ENCODE assay signal across 18 cellular contexts in genomic region chr3:70071138-70071537, GRCh38.
"Had no signal": no experiment of that assay in that cellular context is flagged by ENCODE, and none has a peak within 500 bp of the region (broad histone marks: within the 10 kb centered on the region; RNA-seq: fewer than 3 reads in every experiment).

No MANE protein-coding gene starts in this region.

- H3K27ac Mint-ChIP-seq: activated B cell treated with CpG ODN at 0.5 μM for 24 hours; activated CD8-positive, alpha-beta T cell treated with anti-CD3 and anti-CD28 coated beads, Interleukin-2, amount 10 ng/mL, durations not matched to agents 7 days and 5 days; activated naive CD8-positive, alpha-beta T cell treated with anti-CD3 and anti-CD28 coated beads for 36 hours; activated T-cell treated with anti-CD3 and anti-CD28 coated beads, Interleukin-2, amount 50 U/mL, for 72 hours; naive thymus-derived CD4-positive, alpha-beta T cell; stimulated activated naive CD8-positive, alpha-beta T cell treated with anti-CD3 and anti-CD28 coated beads, Interleukin-15, Interleukin-2, amounts not matched to agents 100 ng/mL and 50 ng/mL, for 24 hours had no signal

- H3K9me3 Mint-ChIP-seq: activated B cell treated with CpG ODN at 0.5 μM for 24 hours; activated naive CD8-positive, alpha-beta T cell treated with anti-CD3 and anti-CD28 coated beads for 36 hours; activated T-cell treated with anti-CD3 and anti-CD28 coated beads, Interleukin-2, amount 50 U/mL, for 72 hours; stimulated activated naive CD8-positive, alpha-beta T cell treated with anti-CD3 and anti-CD28 coated beads, Interleukin-15, Interleukin-2, amounts not matched to agents 100 ng/mL and 50 ng/mL, for 24 hours had no signal

- H3K36me3 Mint-ChIP-seq: activated naive CD8-positive, alpha-beta T cell treated with anti-CD3 and anti-CD28 coated beads for 36 hours; naive thymus-derived CD4-positive, alpha-beta T cell had no signal

- H3K4me1 ChIP-seq: psoas muscle, spleen had no signal

- H3K9me3 ChIP-seq: left ventricle myocardium inferior, mucosa of descending colon, psoas muscle, right lobe of liver, spleen had no signal

- H3K27ac ChIP-seq: left ventricle myocardium inferior, psoas muscle, spleen had no signal

- H3K36me3 ChIP-seq: left ventricle myocardium inferior, right lobe of liver, spleen had no signal

- H3K27me3 ChIP-seq: right lobe of liver had no signal

- DNase-seq: activated B cell treated with CpG ODN at 0.5 μM for 24 hours; activated CD4-positive, alpha-beta T cell treated with anti-CD3 and anti-CD28 coated beads for 48 hours; activated CD8-positive, alpha-beta memory T cell treated with anti-CD3 and anti-CD28 coated beads, Interleukin-2, amount 50 U/mL, for 4 hours; activated CD8-positive, alpha-beta T cell treated with anti-CD3 and anti-CD28 coated beads, Interleukin-2, amount 10 ng/mL, durations not matched to agents 7 days and 5 days; activated gamma-delta T cell treated with Interleukin-2 at 50 U/mL for 16 hours; activated naive CD8-positive, alpha-beta T cell treated with anti-CD3 and anti-CD28 coated beads for 36 hours; activated T-cell treated with anti-CD3 and anti-CD28 coated beads, Interleukin-2, amount 50 U/mL, for 72 hours; amygdala; effector memory CD4-positive, alpha-beta T cell; kidney; left ventricle myocardium inferior; mucosa of descending colon; naive thymus-derived CD4-positive, alpha-beta T cell; psoas muscle; right lobe of liver; spleen; T-helper 2 cell had no signal

- H3K4me3 ChIP-seq: mucosa of descending colon, spleen had no signal

- H3K4me3 Mint-ChIP-seq: activated B cell treated with CpG ODN at 0.5 μM for 24 hours; activated CD8-positive, alpha-beta T cell treated with anti-CD3 and anti-CD28 coated beads, Interleukin-2, amount 10 ng/mL, durations not matched to agents 7 days and 5 days; activated naive CD8-positive, alpha-beta T cell treated with anti-CD3 and anti-CD28 coated beads for 36 hours; activated T-cell treated with anti-CD3 and anti-CD28 coated beads, Interleukin-2, amount 50 U/mL, for 72 hours; naive thymus-derived CD4-positive, alpha-beta T cell; stimulated activated naive CD8-positive, alpha-beta T cell treated with anti-CD3 and anti-CD28 coated beads, Interleukin-15, Interleukin-2, amounts not matched to agents 100 ng/mL and 50 ng/mL, for 24 hours had no signal

- H3K4me1 Mint-ChIP-seq: activated B cell treated with CpG ODN at 0.5 μM for 24 hours; activated naive CD8-positive, alpha-beta T cell treated with anti-CD3 and anti-CD28 coated beads for 36 hours; naive thymus-derived CD4-positive, alpha-beta T cell had no signal
